20 cellular contexts compared by ENCODE assay signal in the genomic region with DNA sequence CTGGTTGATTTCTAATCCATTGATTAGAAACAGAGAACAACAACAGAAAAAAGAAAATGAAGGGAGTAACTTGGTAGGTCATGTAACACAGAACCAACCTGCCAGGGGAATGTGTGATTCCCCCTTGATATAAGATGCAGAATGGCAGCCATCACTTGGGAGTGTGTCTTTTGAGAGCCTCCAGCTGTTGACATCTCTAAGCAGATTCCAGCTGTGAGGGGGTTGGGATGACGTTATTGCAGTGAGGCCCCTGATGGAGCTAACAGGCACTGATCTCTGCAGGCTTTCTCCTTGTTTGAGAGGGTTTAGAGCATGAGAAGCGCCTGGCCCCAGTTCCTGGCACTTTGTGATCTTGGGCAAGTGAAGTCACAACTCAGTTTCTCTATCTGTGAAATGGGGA.
DNase-seq lines count a peak whose midpoint lies in the region; ATAC-seq, FAIRE-seq and TF ChIP-seq lines count a peak whose summit lies in the region.
"Had no signal": no experiment of that assay in that cellular context is flagged by ENCODE, and none has a peak within 500 bp of the region (broad histone marks: within the 10 kb centered on the region; RNA-seq: fewer than 3 reads in every experiment).

No MANE protein-coding gene starts in this region.

- H2BK15ac ChIP-seq in mesendoderm (replicated peaks; ENCODE audit: low read depth) = no peak overlapping the region

- H3K4me1 Mint-ChIP-seq in astrocyte (ENCODE audit: low read depth, unreplicated experiment) = peaks cover 4% of the 10 kb centered on the region

- CTCF ChIA-PET in A549 (lab: Yijun Ruan, JAX) (interaction anchor here (0.9 to 1.4 kb wide), 4 partner anchors 11 to 112 kb away, joined by 4 read pairs; no protein-coding TSS in a partner anchor), HEK293 (lab: Yijun Ruan, JAX) (interaction anchor here (1.0 to 1.2 kb wide), 2 partner anchors 8 to 97 kb away, joined by 3 to 4 read pairs; no protein-coding TSS in a partner anchor)

- no peak for TF ChIP-seq RAD21 in A549 (conservative IDR thresholded peaks at IDR 0.05 in 1 of 2, IDR thresholded peaks at IDR 0.05 in 1 of 2)

- H3K56ac ChIP-seq in mesendoderm (ENCODE audit: low read length) = no peak overlapping the region

- in situ Hi-C loops in gastrocnemius medialis (cut with MboI; ENCODE audit: low sequenced_read_pairs in 4 of 4) = no loop called here

- no peak for TF ChIP-seq EP300 in A549 (IDR thresholded peaks at IDR 0.05)

- H3K9me3 ChIP-seq in A549 (no peaks in the 10 kb centered on the region), HEK293 (ENCODE audit: control insufficient read depth, insufficient read depth, low read depth, low read length) (no peaks in the 10 kb centered on the region), astrocyte (ENCODE audit: insufficient read depth, low read depth, low read length) (no peaks in the 10 kb centered on the region), gastrocnemius medialis (no peaks in the 10 kb centered on the region)

- no peak for ATAC-seq in A549
- ATAC-seq in GM21447 (IDR thresholded peaks at IDR 0.05; ENCODE audit: unreplicated experiment) = no peak
- ATAC-seq in HG02763 (IDR thresholded peaks at IDR 0.05; ENCODE audit: unreplicated experiment) = no peak
- ATAC-seq in gastrocnemius medialis = no peak
- ATAC-seq: CD8-positive, alpha-beta T cell had no signal

- no peaks in the 10 kb centered on the region for H3K79me2 ChIP-seq in astrocyte (ENCODE audit: insufficient read depth, low read length)
- no peaks in the 10 kb centered on the region for H3K79me2 ChIP-seq in mesendoderm (ENCODE audit: control insufficient read depth, insufficient read depth, low read length)

- no peaks in the 10 kb centered on the region for H3K27me3 Mint-ChIP-seq in astrocyte (ENCODE audit: low read depth, unreplicated experiment)

- no peak overlapping the region for H4K5ac ChIP-seq in mesendoderm (ENCODE audit: low read length)

- H3K23ac ChIP-seq in mesendoderm (ENCODE audit: low read length) = no peak overlapping the region

- no peak overlapping the region for H2BK5ac ChIP-seq in mesendoderm (ENCODE audit: low read length)

- H2AK5ac ChIP-seq in mesendoderm (ENCODE audit: low read length) = no peak overlapping the region

- H4K8ac ChIP-seq in mesendoderm (ENCODE audit: low read depth, low read length) = no peak overlapping the region

- no peak overlapping the region for H3K18ac ChIP-seq in mesendoderm (ENCODE audit: low read length)

- H3K79me1 ChIP-seq in mesendoderm (ENCODE audit: low read length) = no peaks in the 10 kb centered on the region

- H2BK120ac ChIP-seq in mesendoderm (ENCODE audit: low read depth, low read length) = no peak overlapping the region

- no peak overlapping the region for H2AFZ ChIP-seq in astrocyte (ENCODE audit: low read depth, low read length)
- H2AFZ ChIP-seq: PC-9 had no signal

- H3K27ac ChIP-seq in A549 (peak overlapping the region; percentile 45 to 62; a peak in 3 of 6 replicates), HEK293 (ENCODE audit: extremely low read depth, low read depth, low read length) (no peak overlapping the region), astrocyte (ENCODE audit: low read depth, low read length) (peak overlapping the region; percentile 86), mesendoderm (ENCODE audit: low read depth, low read length) (no peak overlapping the region), gastrocnemius medialis (no peak overlapping the region)
- H3K27ac ChIP-seq: PC-9, RWPE1 had no signal

- H3K4me1 ChIP-seq in A549 = peaks cover 27% of the 10 kb centered on the region
- no peaks in the 10 kb centered on the region for H3K4me1 ChIP-seq in HEK293 (ENCODE audit: control insufficient read depth, insufficient read depth, low read length)
- peaks cover 13% of the 10 kb centered on the region for H3K4me1 ChIP-seq in astrocyte (ENCODE audit: insufficient read depth, low read length)
- H3K4me1 ChIP-seq in mesendoderm (ENCODE audit: control insufficient read depth, low read depth, low read length) = no peaks in the 10 kb centered on the region
- no peaks in the 10 kb centered on the region for H3K4me1 ChIP-seq in gastrocnemius medialis

- H3K36me3 Mint-ChIP-seq in astrocyte (ENCODE audit: low read depth, unreplicated experiment) = no peaks in the 10 kb centered on the region
- H3K36me3 Mint-ChIP-seq: CD8-positive, alpha-beta T cell had no signal

- POLR2A ChIA-PET in A549 (lab: Yijun Ruan, JAX) (no interaction called here), HEK293 (lab: Yijun Ruan, JAX) (no interaction called here)

- no peak overlapping the region for H3K4me3 Mint-ChIP-seq in astrocyte (ENCODE audit: unreplicated experiment)
- H3K4me3 Mint-ChIP-seq: CD8-positive, alpha-beta T cell had no signal

- no peaks in the 10 kb centered on the region for H4K20me1 ChIP-seq in astrocyte (ENCODE audit: insufficient read depth, low read length)

- peak overlapping the region; percentile 61; the same call in 2 of the 3 replicates for H3K4me2 ChIP-seq in A549
- H3K4me2 ChIP-seq in astrocyte (ENCODE audit: low read length) = peak overlapping the region; percentile 76
- H3K4me2 ChIP-seq in mesendoderm (ENCODE audit: low read length) = no peak overlapping the region
- H3K4me2 ChIP-seq: PC-9 had no signal

- H3K9ac ChIP-seq in astrocyte (ENCODE audit: low read length) (no peak overlapping the region), mesendoderm (ENCODE audit: low read length) (no peak overlapping the region)

- WGBS in A549 (ENCODE audit: missing lambda C conversion rate) = 86% methylated on average over 2 of the region's 2 CpGs
- no CpG with 5 or more reads among the region's 2 CpGs for WGBS in mesendoderm (ENCODE audit: extremely low coverage, insufficient coverage, low lambda C conversion rate)

- H3K9me3 Mint-ChIP-seq in astrocyte (ENCODE audit: unreplicated experiment) = no peaks in the 10 kb centered on the region
- H3K9me3 Mint-ChIP-seq: CD8-positive, alpha-beta T cell had no signal

- TF ChIP-seq CTCF in A549 (IDR thresholded peaks at IDR 0.05) = no peak
- no peak for TF ChIP-seq CTCF in HEK293 (tag by site-specific recombination; IDR thresholded peaks at IDR 0.05)
- no peak for TF ChIP-seq CTCF in astrocyte (IDR thresholded peaks at IDR 0.05; ENCODE audit: insufficient read depth, low read depth, low read length)
- TF ChIP-seq CTCF in gastrocnemius medialis (IDR thresholded peaks at IDR 0.05 in 4 of 5, conservative IDR thresholded peaks at IDR 0.05 in 1 of 5) = no peak

- H3K27me3 ChIP-seq in astrocyte (ENCODE audit: insufficient read depth, low read length) (no peaks in the 10 kb centered on the region), mesendoderm (ENCODE audit: insufficient read depth, low read length, poor library complexity) (no peaks in the 10 kb centered on the region), gastrocnemius medialis (no peaks in the 10 kb centered on the region)

- TF ChIP-seq POLR2A in A549 (IDR thresholded peaks at IDR 0.05; ENCODE audit: low read length) (no peak), gastrocnemius medialis (IDR thresholded peaks at IDR 0.05) (no peak)

- intact Hi-C loops in gastrocnemius medialis (cut with DNase I; ENCODE audit: low total_unique reads) = no loop called here

- H3K4me3 ChIP-seq in A549 = no peak overlapping the region
- no peak overlapping the region for H3K4me3 ChIP-seq in HEK293 (ENCODE audit: low read depth, low read length)
- no peak overlapping the region for H3K4me3 ChIP-seq in astrocyte (ENCODE audit: insufficient read depth, low read depth, low read length)
- H3K4me3 ChIP-seq in mesendoderm (ENCODE audit: low read length) = no peak overlapping the region
- no peak overlapping the region for H3K4me3 ChIP-seq in gastrocnemius medialis
- H3K4me3 ChIP-seq: PC-9 had no signal

- no peak overlapping the region for H3K4ac ChIP-seq in mesendoderm (ENCODE audit: low read depth, low read length)

- H3K36me3 ChIP-seq in HEK293 (ENCODE audit: control insufficient read depth in 2 of 2, insufficient read depth in 1 of 2, low read length in 2 of 2) (no peaks in the 10 kb centered on the region), astrocyte (ENCODE audit: insufficient read depth, low read length) (no peaks in the 10 kb centered on the region), mesendoderm (ENCODE audit: control insufficient read depth, insufficient read depth, low read length) (no peaks in the 10 kb centered on the region), gastrocnemius medialis (no peaks in the 10 kb centered on the region)

- DNase-seq in A549 (ENCODE audit: low read depth in 1 of 2, low spot score in 1 of 2) (no peak), astrocyte (ENCODE audit: low read depth) (no peak), mesendoderm (peak; percentile 27), gastrocnemius medialis (no peak)
- DNase-seq: Calu3; CD8-positive, alpha-beta T cell; DMS53; EL; NCI-H1105 treated with DMSO at 0.1 percent for 48 hours; NCI-H1694; NCI-H2081 treated with DMSO at 0.1 percent for 48 hours; NCI-H510A; PC-9; SIG-M5 had no signal

- no peak overlapping the region for H3K27ac Mint-ChIP-seq in astrocyte (ENCODE audit: unreplicated experiment)
- H3K27ac Mint-ChIP-seq: CD8-positive, alpha-beta T cell had no signal

- FAIRE-seq in A549 (lab: Jason Lieb, UNC) (no peak), astrocyte (lab: Jason Lieb, UNC) (no peak)
- FAIRE-seq: GM12891, H54 had no signal

TF ChIP-seq in A549, 52 proteins besides CTCF, POLR2A, EP300 and RAD21 (continues in another document):
- TF ChIP-seq FOXS1 (CRISPR knock-in tag; IDR thresholded peaks at IDR 0.05) = no peak
- no peak for TF ChIP-seq TP53 (CRISPR knock-in tag; IDR thresholded peaks at IDR 0.05)

TF ChIP-seq in HEK293, 187 proteins besides CTCF, POLR2A, EP300 and RAD21:
- TF ChIP-seq, protein P1, sequence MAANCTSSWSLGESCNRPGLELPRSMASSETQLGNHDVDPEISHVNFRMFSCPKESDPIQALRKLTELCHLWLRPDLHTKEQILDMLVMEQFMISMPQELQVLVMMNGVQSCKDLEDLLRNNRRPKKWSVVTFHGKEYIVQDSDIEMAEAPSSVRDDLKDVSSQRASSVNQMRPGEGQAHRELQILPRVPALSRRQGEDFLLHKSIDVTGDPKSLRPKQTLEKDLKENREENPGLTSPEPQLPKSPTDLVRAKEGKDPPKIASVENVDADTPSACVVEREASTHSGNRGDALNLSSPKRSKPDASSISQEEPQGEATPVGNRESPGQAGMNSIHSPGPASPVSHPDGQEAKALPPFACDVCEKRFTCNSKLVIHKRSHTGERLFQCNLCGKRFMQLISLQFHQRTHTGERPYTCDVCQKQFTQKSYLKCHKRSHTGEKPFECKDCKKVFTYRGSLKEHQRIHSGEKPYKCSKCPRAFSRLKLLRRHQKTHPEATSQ (tag by site-specific recombination; IDR thresholded peaks at IDR 0.05) = no peak
- no peak for TF ChIP-seq HOXD13 (CRISPR knock-in tag; IDR thresholded peaks at IDR 0.05; ENCODE audit: borderline replicate concordance)
- TF ChIP-seq ZIC2 (tag by site-specific recombination; IDR thresholded peaks at IDR 0.05) = 0 out of 2 replicates have a peak, but pooled peaks have one; percentile 11
- TF ChIP-seq OVOL3 (tag by site-specific recombination; IDR thresholded peaks at IDR 0.05) = no peak
- TF ChIP-seq ZNF146 (tag by site-specific recombination; IDR thresholded peaks at IDR 0.05) = no peak
- no peak for TF ChIP-seq ZNF10 (tag by site-specific recombination; IDR thresholded peaks at IDR 0.05)

Comparison
In these comparisons a context has a peak if more than half of its experiments do, and no peak if none do; other contexts are left out.
1. H3K27ac ChIP-seq: peak in A549 (2 of 2) and astrocyte (single experiment); none in HEK293 (single experiment), mesendoderm (single experiment) and gastrocnemius medialis (0 of 4).